In the genomic region with DNA sequence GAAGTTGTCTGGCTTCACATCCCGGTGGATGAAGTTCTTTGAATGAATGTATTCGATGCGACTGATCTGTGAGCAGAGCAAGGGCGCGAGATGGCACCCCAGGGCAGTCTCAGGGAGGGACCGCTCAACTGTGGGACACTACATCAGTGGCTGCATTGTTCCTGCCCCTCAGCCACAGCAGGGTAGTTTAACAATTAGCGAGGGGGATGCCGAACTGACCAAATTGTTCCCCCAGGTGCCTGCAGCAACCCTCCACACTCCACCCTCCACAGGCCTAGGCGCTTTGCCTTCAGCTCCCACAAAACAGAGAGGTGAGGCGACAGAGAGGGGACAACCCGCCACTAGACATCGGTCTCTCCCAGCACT, we compare ENCODE assay signal across 1 cellular context.
A peak's percentile ranks its signal among the peaks of the same experiment; 100 is the strongest.
TF ChIP-seq lines count a peak whose summit lies in the region.

No MANE protein-coding gene starts in this region.

TF ChIP-seq in HepG2, 621 proteins besides CTCF, POLR2A, EP300 and RAD21 (continued from another document):
- TF ChIP-seq, protein P1, sequence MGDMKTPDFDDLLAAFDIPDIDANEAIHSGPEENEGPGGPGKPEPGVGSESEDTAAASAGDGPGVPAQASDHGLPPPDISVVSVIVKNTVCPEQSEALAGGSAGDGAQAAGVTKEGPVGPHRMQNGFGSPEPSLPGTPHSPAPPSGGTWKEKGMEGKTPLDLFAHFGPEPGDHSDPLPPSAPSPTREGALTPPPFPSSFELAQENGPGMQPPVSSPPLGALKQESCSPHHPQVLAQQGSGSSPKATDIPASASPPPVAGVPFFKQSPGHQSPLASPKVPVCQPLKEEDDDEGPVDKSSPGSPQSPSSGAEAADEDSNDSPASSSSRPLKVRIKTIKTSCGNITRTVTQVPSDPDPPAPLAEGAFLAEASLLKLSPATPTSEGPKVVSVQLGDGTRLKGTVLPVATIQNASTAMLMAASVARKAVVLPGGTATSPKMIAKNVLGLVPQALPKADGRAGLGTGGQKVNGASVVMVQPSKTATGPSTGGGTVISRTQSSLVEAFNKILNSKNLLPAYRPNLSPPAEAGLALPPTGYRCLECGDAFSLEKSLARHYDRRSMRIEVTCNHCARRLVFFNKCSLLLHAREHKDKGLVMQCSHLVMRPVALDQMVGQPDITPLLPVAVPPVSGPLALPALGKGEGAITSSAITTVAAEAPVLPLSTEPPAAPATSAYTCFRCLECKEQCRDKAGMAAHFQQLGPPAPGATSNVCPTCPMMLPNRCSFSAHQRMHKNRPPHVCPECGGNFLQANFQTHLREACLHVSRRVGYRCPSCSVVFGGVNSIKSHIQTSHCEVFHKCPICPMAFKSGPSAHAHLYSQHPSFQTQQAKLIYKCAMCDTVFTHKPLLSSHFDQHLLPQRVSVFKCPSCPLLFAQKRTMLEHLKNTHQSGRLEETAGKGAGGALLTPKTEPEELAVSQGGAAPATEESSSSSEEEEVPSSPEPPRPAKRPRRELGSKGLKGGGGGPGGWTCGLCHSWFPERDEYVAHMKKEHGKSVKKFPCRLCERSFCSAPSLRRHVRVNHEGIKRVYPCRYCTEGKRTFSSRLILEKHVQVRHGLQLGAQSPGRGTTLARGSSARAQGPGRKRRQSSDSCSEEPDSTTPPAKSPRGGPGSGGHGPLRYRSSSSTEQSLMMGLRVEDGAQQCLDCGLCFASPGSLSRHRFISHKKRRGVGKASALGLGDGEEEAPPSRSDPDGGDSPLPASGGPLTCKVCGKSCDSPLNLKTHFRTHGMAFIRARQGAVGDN (CRISPR knock-in tag; IDR thresholded peaks at IDR 0.05) = peak; percentile 6; the same call in 1 of the 2 replicates
- TF ChIP-seq, protein P2, sequence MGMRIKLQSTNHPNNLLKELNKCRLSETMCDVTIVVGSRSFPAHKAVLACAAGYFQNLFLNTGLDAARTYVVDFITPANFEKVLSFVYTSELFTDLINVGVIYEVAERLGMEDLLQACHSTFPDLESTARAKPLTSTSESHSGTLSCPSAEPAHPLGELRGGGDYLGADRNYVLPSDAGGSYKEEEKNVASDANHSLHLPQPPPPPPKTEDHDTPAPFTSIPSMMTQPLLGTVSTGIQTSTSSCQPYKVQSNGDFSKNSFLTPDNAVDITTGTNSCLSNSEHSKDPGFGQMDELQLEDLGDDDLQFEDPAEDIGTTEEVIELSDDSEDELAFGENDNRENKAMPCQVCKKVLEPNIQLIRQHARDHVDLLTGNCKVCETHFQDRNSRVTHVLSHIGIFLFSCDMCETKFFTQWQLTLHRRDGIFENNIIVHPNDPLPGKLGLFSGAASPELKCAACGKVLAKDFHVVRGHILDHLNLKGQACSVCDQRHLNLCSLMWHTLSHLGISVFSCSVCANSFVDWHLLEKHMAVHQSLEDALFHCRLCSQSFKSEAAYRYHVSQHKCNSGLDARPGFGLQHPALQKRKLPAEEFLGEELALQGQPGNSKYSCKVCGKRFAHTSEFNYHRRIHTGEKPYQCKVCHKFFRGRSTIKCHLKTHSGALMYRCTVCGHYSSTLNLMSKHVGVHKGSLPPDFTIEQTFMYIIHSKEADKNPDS (CRISPR knock-in tag; IDR thresholded peaks at IDR 0.05) = no peak
- TF ChIP-seq, protein P3, sequence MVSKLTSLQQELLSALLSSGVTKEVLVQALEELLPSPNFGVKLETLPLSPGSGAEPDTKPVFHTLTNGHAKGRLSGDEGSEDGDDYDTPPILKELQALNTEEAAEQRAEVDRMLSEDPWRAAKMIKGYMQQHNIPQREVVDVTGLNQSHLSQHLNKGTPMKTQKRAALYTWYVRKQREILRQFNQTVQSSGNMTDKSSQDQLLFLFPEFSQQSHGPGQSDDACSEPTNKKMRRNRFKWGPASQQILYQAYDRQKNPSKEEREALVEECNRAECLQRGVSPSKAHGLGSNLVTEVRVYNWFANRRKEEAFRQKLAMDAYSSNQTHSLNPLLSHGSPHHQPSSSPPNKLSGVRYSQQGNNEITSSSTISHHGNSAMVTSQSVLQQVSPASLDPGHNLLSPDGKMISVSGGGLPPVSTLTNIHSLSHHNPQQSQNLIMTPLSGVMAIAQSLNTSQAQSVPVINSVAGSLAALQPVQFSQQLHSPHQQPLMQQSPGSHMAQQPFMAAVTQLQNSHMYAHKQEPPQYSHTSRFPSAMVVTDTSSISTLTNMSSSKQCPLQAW (CRISPR knock-in tag; IDR thresholded peaks at IDR 0.05) = 0 out of 2 replicates have a peak, but pooled peaks have one; percentile 40
- TF ChIP-seq HDAC2 (CRISPR knock-in tag; IDR thresholded peaks at IDR 0.05) = no peak
- TF ChIP-seq ZKSCAN1 (IDR thresholded peaks at IDR 0.05; ENCODE audit: low read length) = no peak
- TF ChIP-seq, protein P4, sequence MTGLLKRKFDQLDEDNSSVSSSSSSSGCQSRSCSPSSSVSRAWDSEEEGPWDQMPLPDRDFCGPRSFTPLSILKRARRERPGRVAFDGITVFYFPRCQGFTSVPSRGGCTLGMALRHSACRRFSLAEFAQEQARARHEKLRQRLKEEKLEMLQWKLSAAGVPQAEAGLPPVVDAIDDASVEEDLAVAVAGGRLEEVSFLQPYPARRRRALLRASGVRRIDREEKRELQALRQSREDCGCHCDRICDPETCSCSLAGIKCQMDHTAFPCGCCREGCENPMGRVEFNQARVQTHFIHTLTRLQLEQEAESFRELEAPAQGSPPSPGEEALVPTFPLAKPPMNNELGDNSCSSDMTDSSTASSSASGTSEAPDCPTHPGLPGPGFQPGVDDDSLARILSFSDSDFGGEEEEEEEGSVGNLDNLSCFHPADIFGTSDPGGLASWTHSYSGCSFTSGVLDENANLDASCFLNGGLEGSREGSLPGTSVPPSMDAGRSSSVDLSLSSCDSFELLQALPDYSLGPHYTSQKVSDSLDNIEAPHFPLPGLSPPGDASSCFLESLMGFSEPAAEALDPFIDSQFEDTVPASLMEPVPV (CRISPR knock-in tag; IDR thresholded peaks at IDR 0.05) = no peak
- 0 out of 2 replicates have a peak, but pooled peaks have one; percentile 52 for TF ChIP-seq ZNF776 (CRISPR knock-in tag; IDR thresholded peaks at IDR 0.05)
- TF ChIP-seq ZNF333 (CRISPR knock-in tag; IDR thresholded peaks at IDR 0.05; ENCODE audit: borderline replicate concordance) = no peak
- TF ChIP-seq TEAD3 (CRISPR knock-in tag; optimal IDR thresholded peaks at IDR 0.05; ENCODE audit: borderline replicate concordance) = no peak
- TF ChIP-seq ZMYM2 (CRISPR knock-in tag; IDR thresholded peaks at IDR 0.05) = no peak
- TF ChIP-seq, protein P5, sequence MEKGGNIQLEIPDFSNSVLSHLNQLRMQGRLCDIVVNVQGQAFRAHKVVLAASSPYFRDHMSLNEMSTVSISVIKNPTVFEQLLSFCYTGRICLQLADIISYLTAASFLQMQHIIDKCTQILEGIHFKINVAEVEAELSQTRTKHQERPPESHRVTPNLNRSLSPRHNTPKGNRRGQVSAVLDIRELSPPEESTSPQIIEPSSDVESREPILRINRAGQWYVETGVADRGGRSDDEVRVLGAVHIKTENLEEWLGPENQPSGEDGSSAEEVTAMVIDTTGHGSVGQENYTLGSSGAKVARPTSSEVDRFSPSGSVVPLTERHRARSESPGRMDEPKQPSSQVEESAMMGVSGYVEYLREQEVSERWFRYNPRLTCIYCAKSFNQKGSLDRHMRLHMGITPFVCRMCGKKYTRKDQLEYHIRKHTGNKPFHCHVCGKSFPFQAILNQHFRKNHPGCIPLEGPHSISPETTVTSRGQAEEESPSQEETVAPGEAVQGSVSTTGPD (CRISPR knock-in tag; IDR thresholded peaks at IDR 0.05) = no peak
- no peak for TF ChIP-seq HDAC1 (CRISPR knock-in tag; IDR thresholded peaks at IDR 0.05)
- no peak for TF ChIP-seq ZNF563 (CRISPR knock-in tag; IDR thresholded peaks at IDR 0.05)
- TF ChIP-seq FOXK2 (IDR thresholded peaks at IDR 0.05) = no peak
- no peak for TF ChIP-seq SOX13 (IDR thresholded peaks at IDR 0.05)
- TF ChIP-seq SOX13 (CRISPR knock-in tag; conservative IDR thresholded peaks at IDR 0.05 in 1 of 2, IDR thresholded peaks at IDR 0.05 in 1 of 2) = no peak
- no peak for TF ChIP-seq ZNF703 (CRISPR knock-in tag; IDR thresholded peaks at IDR 0.05; ENCODE audit: borderline replicate concordance)
- no peak for TF ChIP-seq MEIS2 (CRISPR knock-in tag; IDR thresholded peaks at IDR 0.05)
- TF ChIP-seq ZNF766 (CRISPR knock-in tag; IDR thresholded peaks at IDR 0.05; ENCODE audit: borderline replicate concordance) = no peak
- peak; percentile 86; the same call in 1 of the 2 replicates for TF ChIP-seq ZNF572 (CRISPR knock-in tag; IDR thresholded peaks at IDR 0.05)
- no peak for TF ChIP-seq ZNF724P (CRISPR knock-in tag; IDR thresholded peaks at IDR 0.05; ENCODE audit: borderline replicate concordance)
- TF ChIP-seq TOPORS (CRISPR knock-in tag; IDR thresholded peaks at IDR 0.05) = no peak
- TF ChIP-seq, protein P6, sequence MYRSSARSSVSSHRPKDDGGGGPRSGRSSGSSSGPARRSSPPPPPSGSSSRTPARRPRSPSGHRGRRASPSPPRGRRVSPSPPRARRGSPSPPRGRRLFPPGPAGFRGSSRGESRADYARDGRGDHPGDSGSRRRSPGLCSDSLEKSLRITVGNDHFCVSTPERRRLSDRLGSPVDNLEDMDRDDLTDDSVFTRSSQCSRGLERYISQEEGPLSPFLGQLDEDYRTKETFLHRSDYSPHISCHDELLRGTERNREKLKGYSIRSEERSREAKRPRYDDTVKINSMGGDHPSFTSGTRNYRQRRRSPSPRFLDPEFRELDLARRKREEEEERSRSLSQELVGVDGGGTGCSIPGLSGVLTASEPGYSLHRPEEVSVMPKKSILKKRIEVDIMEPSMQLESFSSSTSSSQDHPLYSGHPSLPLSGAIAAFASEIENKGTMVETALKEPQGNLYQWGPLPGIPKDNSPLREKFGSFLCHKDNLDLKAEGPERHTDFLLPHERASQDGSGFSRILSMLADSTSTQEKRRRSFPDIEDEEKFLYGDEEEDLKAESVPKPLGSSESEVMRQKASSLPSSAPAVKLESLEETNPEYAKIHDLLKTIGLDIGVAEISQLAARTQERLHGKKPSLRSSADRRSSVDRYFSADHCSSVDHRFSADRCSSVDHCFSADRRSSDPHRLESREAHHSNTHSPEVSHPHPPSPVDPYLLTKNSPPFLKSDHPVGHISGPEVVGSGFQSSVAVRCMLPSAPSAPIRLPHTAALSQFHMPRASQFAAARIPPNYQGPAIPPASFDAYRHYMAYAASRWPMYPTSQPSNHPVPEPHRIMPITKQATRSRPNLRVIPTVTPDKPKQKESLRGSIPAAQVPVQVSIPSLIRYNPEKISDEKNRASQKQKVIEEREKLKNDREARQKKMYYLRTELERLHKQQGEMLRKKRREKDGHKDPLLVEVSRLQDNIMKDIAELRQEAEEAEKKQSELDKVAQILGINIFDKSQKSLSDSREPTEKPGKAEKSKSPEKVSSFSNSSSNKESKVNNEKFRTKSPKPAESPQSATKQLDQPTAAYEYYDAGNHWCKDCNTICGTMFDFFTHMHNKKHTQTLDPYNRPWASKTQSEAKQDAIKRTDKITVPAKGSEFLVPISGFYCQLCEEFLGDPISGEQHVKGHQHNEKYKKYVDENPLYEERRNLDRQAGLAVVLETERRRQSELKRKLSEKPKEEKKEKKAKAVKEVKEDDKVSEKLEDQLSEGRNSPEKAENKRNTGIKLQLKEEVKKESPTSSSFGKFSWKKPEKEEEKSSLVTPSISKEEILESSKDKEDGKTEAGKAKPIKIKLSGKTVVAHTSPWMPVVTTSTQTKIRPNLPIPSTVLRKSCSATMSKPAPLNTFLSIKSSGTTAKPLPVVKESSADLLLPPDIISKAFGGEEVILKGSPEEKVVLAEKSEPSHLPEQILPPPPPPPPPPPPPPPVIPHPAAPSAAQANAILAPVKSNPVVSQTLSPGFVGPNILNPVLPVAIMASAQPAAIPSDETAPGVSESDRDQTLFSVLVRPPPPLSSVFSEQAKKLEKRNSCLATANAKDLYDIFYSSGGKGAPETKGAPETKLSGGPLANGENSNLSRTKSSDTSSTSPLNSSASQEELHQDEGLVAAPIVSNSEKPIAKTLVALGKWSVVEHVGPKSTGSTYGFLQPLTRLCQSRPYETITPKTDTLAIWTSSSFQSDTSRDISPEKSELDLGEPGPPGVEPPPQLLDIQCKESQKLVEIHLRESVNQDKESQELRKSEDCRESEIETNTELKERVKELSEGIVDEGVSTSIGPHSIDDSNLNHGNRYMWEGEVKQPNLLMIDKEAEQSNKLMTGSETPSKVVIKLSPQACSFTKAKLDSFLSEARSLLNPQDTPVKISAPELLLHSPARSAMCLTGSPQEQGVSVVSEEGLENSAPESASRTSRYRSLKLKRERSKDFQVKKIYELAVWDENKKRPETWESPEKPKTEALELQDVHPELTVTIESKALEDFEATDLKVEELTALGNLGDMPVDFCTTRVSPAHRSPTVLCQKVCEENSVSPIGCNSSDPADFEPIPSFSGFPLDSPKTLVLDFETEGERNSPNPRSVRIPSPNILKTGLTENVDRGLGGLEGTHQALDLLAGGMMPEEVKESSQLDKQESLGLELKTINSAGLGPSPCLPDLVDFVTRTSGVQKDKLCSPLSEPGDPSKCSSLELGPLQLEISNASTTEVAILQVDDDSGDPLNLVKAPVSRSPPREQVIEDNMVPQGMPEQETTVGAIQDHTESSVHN (CRISPR knock-in tag; IDR thresholded peaks at IDR 0.05) = peak; percentile 60; the same call in 1 of the 2 replicates
- no peak for TF ChIP-seq TBX2 (CRISPR knock-in tag; IDR thresholded peaks at IDR 0.05; ENCODE audit: borderline replicate concordance)
- TF ChIP-seq ZNF550 (CRISPR knock-in tag; IDR thresholded peaks at IDR 0.05; ENCODE audit: borderline replicate concordance) = no peak
- no peak for TF ChIP-seq HOXA3 (CRISPR knock-in tag; IDR thresholded peaks at IDR 0.05)
- no peak for TF ChIP-seq RXRA (CRISPR knock-in tag; IDR thresholded peaks at IDR 0.05)
- TF ChIP-seq ZNF296 (CRISPR knock-in tag; conservative IDR thresholded peaks at IDR 0.05) = no peak
- TF ChIP-seq NBN (conservative IDR thresholded peaks at IDR 0.05) = no peak
- peak; percentile 35; the same call in 1 of the 2 replicates for TF ChIP-seq POLR2AphosphoS2 (IDR thresholded peaks at IDR 0.05; ENCODE audit: low read depth, low read length)
- no peak for TF ChIP-seq ETV6 (CRISPR knock-in tag; conservative IDR thresholded peaks at IDR 0.05)
- TF ChIP-seq, protein P7, sequence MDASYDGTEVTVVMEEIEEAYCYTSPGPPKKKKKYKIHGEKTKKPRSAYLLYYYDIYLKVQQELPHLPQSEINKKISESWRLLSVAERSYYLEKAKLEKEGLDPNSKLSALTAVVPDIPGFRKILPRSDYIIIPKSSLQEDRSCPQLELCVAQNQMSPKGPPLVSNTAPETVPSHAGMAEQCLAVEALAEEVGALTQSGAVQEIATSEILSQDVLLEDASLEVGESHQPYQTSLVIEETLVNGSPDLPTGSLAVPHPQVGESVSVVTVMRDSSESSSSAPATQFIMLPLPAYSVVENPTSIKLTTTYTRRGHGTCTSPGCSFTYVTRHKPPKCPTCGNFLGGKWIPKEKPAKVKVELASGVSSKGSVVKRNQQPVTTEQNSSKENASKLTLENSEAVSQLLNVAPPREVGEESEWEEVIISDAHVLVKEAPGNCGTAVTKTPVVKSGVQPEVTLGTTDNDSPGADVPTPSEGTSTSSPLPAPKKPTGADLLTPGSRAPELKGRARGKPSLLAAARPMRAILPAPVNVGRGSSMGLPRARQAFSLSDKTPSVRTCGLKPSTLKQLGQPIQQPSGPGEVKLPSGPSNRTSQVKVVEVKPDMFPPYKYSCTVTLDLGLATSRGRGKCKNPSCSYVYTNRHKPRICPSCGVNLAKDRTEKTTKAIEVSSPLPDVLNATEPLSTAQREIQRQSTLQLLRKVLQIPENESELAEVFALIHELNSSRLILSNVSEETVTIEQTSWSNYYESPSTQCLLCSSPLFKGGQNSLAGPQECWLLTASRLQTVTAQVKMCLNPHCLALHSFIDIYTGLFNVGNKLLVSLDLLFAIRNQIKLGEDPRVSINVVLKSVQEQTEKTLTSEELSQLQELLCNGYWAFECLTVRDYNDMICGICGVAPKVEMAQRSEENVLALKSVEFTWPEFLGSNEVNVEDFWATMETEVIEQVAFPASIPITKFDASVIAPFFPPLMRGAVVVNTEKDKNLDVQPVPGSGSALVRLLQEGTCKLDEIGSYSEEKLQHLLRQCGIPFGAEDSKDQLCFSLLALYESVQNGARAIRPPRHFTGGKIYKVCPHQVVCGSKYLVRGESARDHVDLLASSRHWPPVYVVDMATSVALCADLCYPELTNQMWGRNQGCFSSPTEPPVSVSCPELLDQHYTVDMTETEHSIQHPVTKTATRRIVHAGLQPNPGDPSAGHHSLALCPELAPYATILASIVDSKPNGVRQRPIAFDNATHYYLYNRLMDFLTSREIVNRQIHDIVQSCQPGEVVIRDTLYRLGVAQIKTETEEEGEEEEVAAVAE (CRISPR knock-in tag; IDR thresholded peaks at IDR 0.05; ENCODE audit: borderline replicate concordance) = no peak
